In genomic region chr4:20368926-20369325, GRCh38 we compare ENCODE assay signal across 24 cellular contexts.
A peak's percentile ranks its signal among the peaks of the same experiment; 100 is the strongest.
DNase-seq lines count a peak whose midpoint lies in the region; ATAC-seq and TF ChIP-seq lines count a peak whose summit lies in the region.
"Had no signal": no experiment of that assay in that cellular context is flagged by ENCODE, and none has a peak within 500 bp of the region (broad histone marks: within the 10 kb centered on the region; RNA-seq: fewer than 3 reads in every experiment).

No MANE protein-coding gene starts in this region.

- no peak for ATAC-seq in GM18858 (IDR thresholded peaks at IDR 0.05; ENCODE audit: unreplicated experiment)
- ATAC-seq: activated CD4-positive, CD25-positive, alpha-beta regulatory T cell treated with anti-CD3 and anti-CD28 coated beads, Interleukin-2, amount 50 U/mL, for 24 hours; foreskin keratinocyte; HepG2; left lung; naive thymus-derived CD4-positive, alpha-beta T cell; Panc1; stimulated activated naive CD8-positive, alpha-beta T cell treated with anti-CD3 and anti-CD28 coated beads, Interleukin-15, Interleukin-2, amounts not matched to agents 100 U/mL and 50 U/mL, for 24 hours had no signal

- H4K20me1 ChIP-seq in SK-N-SH (ENCODE audit: insufficient read depth) (peaks cover 5% of the 10 kb centered on the region; the same call in 1 of the 2 replicates), osteoblast (ENCODE audit: insufficient read depth, low read length) (no peaks in the 10 kb centered on the region)

- H3F3A ChIP-seq in SK-N-SH (replicated peaks; ENCODE audit: insufficient read depth): peaks cover 4% of the 10 kb centered on the region

- CTCF ChIA-PET in SK-N-SH (lab: Yijun Ruan, JAX): interaction anchor here (1.1 kb wide), 1 partner anchor 27 kb away, joined by 3 read pairs; no protein-coding TSS in a partner anchor

- H3K4me2 ChIP-seq in SK-N-SH: peak overlapping the region; percentile 39; the same call in 1 of the 2 replicates
- peak overlapping the region; percentile 30 for H3K4me2 ChIP-seq in osteoblast (ENCODE audit: insufficient read depth, low read length)
- H3K4me2 ChIP-seq: hepatocyte had no signal

- WGBS in SK-N-SH (ENCODE audit: low lambda C conversion rate): 56% methylated on average over 1 of the region's 1 CpG

- no peak overlapping the region for H3K4me3 ChIP-seq in SK-N-SH (ENCODE audit: low read depth in 2 of 2, low read length in 1 of 2)
- no peak overlapping the region for H3K4me3 ChIP-seq in osteoblast (ENCODE audit: insufficient read depth, low read length)
- H3K4me3 ChIP-seq: hepatocyte, left lung, thyroid gland had no signal

- H3K27ac ChIP-seq in SK-N-SH (ENCODE audit: low read depth in 2 of 2, low read length in 1 of 2): peak overlapping the region; percentile 47 to 71; a peak in 3 of 4 replicates
- peak overlapping the region; percentile 51 for H3K27ac ChIP-seq in osteoblast (ENCODE audit: low read depth, low read length)
- H3K27ac ChIP-seq: foreskin keratinocyte, hepatocyte, left lung, thyroid gland had no signal

- H2AFZ ChIP-seq in SK-N-SH (ENCODE audit: low read depth): no peak overlapping the region
- no peak overlapping the region for H2AFZ ChIP-seq in osteoblast (ENCODE audit: low read length)
- H2AFZ ChIP-seq: hepatocyte had no signal

- H3K4me1 ChIP-seq in SK-N-SH (ENCODE audit: control insufficient read depth in 1 of 2, insufficient read depth in 2 of 2, low read depth in 1 of 2, low read length in 1 of 2) (peaks cover 9 to 26% of the 10 kb centered on the region in 2 experiments; a peak in 3 of 4 replicates), osteoblast (ENCODE audit: insufficient read depth, low read length) (peaks cover 25% of the 10 kb centered on the region)
- H3K4me1 ChIP-seq: foreskin keratinocyte, left lung had no signal

- peaks cover 5 to 13% of the 10 kb centered on the region in 2 experiments for H3K36me3 ChIP-seq in SK-N-SH (replicated peaks in 1 of 2; ENCODE audit: control insufficient read depth in 1 of 2, insufficient read depth in 2 of 2, low read length in 1 of 2)
- H3K36me3 ChIP-seq in osteoblast (ENCODE audit: insufficient read depth, low read length): no peaks in the 10 kb centered on the region
- H3K36me3 ChIP-seq: left lung, thyroid gland had no signal

- H3K27me3 ChIP-seq in SK-N-SH (ENCODE audit: insufficient read depth) (no peaks in the 10 kb centered on the region), osteoblast (ENCODE audit: insufficient read depth, low read length) (no peaks in the 10 kb centered on the region)
- H3K27me3 ChIP-seq: foreskin keratinocyte, hepatocyte, left lung, thyroid gland had no signal

- no peak overlapping the region for H3K9ac ChIP-seq in SK-N-SH

- POLR2A ChIA-PET in SK-N-SH (lab: Yijun Ruan, JAX): no interaction called here

- no peaks in the 10 kb centered on the region for H3K9me3 ChIP-seq in SK-N-SH
- H3K9me3 ChIP-seq in osteoblast (ENCODE audit: low read depth, low read length): no peaks in the 10 kb centered on the region
- H3K9me3 ChIP-seq: left lung, thyroid gland had no signal

- H3K9me2 ChIP-seq in SK-N-SH: no peaks in the 10 kb centered on the region; the same call in 1 of the 2 replicates

- peak; percentile 54 for DNase-seq in AG20443 (ENCODE audit: low spot score)
- DNase-seq in SK-N-SH: no peak
- DNase-seq in fibroblast of gingiva (ENCODE audit: low read depth): peak; percentile 71
- DNase-seq in osteoblast (ENCODE audit: insufficient read length, low spot score, missing footprints): peak; percentile 18
- DNase-seq in stimulated activated CD4-positive, alpha-beta T cell treated with anti-CD3 and anti-CD28 coated beads, Interleukin-1b, Interleukin-23, amount 100 ng/mL, for 48 hours: no peak
- no peak for DNase-seq in erythroblast (lab: John Stamatoyannopoulos, UW)
- DNase-seq in cerebellar nuclear complex (lab: John Stamatoyannopoulos, UW): no peak
- DNase-seq: activated CD4-positive, alpha-beta memory T cell treated with anti-CD3 and anti-CD28 coated beads, Interleukin-2, amount 10 ng/mL, durations not matched to agents 7 days and 5 days; foreskin keratinocyte; immature natural killer cell; left lung; naive thymus-derived CD4-positive, alpha-beta T cell; NCI-H187 treated with DMSO at 0.1 percent for 48 hours; NCI-H526; occipital lobe; stimulated activated CD4-positive, alpha-beta T cell treated with anti-CD3 and anti-CD28 coated beads, Interleukin-4, amount 100 ng/mL, for 24 hours; stimulated activated naive CD8-positive, alpha-beta T cell treated with anti-CD3 and anti-CD28 coated beads, Interleukin-15, Interleukin-2, amounts not matched to agents 100 U/mL and 50 U/mL, for 24 hours; T-helper 1 cell; thyroid gland had no signal

- TF ChIP-seq EP300 in SK-N-SH (IDR thresholded peaks at IDR 0.05; ENCODE audit: borderline replicate concordance in 1 of 2, low read depth in 1 of 2, low read length in 1 of 2): no peak

- H3K79me2 ChIP-seq in SK-N-SH (ENCODE audit: insufficient read depth) (peaks cover 11% of the 10 kb centered on the region; the same call in 1 of the 2 replicates), osteoblast (ENCODE audit: insufficient read depth, low read length) (peaks cover 24% of the 10 kb centered on the region)
- H3K79me2 ChIP-seq: hepatocyte had no signal

- no peak for TF ChIP-seq RAD21 in SK-N-SH (IDR thresholded peaks at IDR 0.05; ENCODE audit: low read length)

- TF ChIP-seq POLR2A in erythroblast (IDR thresholded peaks at IDR 0.05; ENCODE audit: low read length): no peak

- no peak for TF ChIP-seq CTCF in SK-N-SH (IDR thresholded peaks at IDR 0.05)
- TF ChIP-seq CTCF in osteoblast (IDR thresholded peaks at IDR 0.05; ENCODE audit: extremely low read depth, low read depth, low read length): no peak

TF ChIP-seq in SK-N-SH, 30 proteins besides CTCF, POLR2A, EP300 and RAD21:
- TF ChIP-seq MXI1 (IDR thresholded peaks at IDR 0.05; ENCODE audit: low read depth, low read length): no peak
- TF ChIP-seq PBX3 (IDR thresholded peaks at IDR 0.05): peak; percentile 21; the same call in 1 of the 2 replicates

Comparison
In these comparisons a context has a peak if more than half of its experiments do, and no peak if none do; other contexts are left out.
1. DNase-seq: peak in AG20443 (single experiment), fibroblast of gingiva (single experiment) and osteoblast (single experiment); none in SK-N-SH (single experiment), stimulated activated CD4-positive, alpha-beta T cell treated with anti-CD3 and anti-CD28 coated beads, Interleukin-1b, Interleukin-23, amount 100 ng/mL, for 48 hours (single experiment), erythroblast (0 of 2) and cerebellar nuclear complex (0 of 2).